1 cellular context compared by ENCODE assay signal in the genomic region with DNA sequence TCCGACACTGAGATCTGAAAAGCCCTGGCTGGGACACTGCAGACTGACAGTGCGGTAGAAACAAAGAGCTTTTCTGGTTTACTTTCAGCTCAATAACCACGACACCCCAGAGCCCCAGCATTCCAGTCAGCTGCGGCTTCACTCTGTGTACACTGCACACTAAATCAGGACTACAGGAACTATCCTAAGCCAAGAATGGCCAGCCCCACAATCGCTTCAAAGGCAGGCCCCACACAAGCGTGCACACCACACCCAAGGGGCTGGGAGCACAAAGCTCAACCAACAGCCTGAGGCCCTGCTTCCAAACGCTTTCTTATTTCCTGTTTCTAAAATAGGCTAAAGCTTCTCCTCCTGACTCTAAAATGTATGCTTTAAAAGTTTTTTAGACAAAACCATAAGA.
TF ChIP-seq lines count a peak whose summit lies in the region.

No MANE protein-coding gene starts in this region.

TF ChIP-seq in HepG2, 621 proteins besides CTCF, POLR2A, EP300 and RAD21 (continued from another document and continues in another):
- TF ChIP-seq, protein P1, sequence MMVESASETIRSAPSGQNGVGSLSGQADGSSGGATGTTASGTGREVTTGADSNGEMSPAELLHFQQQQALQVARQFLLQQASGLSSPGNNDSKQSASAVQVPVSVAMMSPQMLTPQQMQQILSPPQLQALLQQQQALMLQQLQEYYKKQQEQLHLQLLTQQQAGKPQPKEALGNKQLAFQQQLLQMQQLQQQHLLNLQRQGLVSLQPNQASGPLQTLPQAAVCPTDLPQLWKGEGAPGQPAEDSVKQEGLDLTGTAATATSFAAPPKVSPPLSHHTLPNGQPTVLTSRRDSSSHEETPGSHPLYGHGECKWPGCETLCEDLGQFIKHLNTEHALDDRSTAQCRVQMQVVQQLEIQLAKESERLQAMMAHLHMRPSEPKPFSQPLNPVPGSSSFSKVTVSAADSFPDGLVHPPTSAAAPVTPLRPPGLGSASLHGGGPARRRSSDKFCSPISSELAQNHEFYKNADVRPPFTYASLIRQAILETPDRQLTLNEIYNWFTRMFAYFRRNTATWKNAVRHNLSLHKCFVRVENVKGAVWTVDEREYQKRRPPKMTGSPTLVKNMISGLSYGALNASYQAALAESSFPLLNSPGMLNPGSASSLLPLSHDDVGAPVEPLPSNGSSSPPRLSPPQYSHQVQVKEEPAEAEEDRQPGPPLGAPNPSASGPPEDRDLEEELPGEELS (CRISPR knock-in tag; IDR thresholded peaks at IDR 0.05) = peak; percentile 78
- TF ChIP-seq ZNF652 (CRISPR knock-in tag; IDR thresholded peaks at IDR 0.05; ENCODE audit: borderline replicate concordance, low read depth) (no peak), SP140L (CRISPR knock-in tag; IDR thresholded peaks at IDR 0.05; ENCODE audit: borderline replicate concordance) (no peak), ZNF33A (CRISPR knock-in tag; IDR thresholded peaks at IDR 0.05; ENCODE audit: borderline replicate concordance) (no peak), ZNF124 (CRISPR knock-in tag; IDR thresholded peaks at IDR 0.05) (no peak), ISX (CRISPR knock-in tag; conservative IDR thresholded peaks at IDR 0.05) (no peak), KAT7 (CRISPR knock-in tag; IDR thresholded peaks at IDR 0.05; ENCODE audit: borderline replicate concordance) (no peak), HNF4G (IDR thresholded peaks at IDR 0.05; ENCODE audit: borderline replicate concordance, low read depth, low read length) (no peak), HNF4G (CRISPR knock-in tag; IDR thresholded peaks at IDR 0.05; ENCODE audit: borderline replicate concordance, low read depth) (no peak; the same call in 1 of the 2 replicates), PTBP1 (IDR thresholded peaks at IDR 0.05; ENCODE audit: low read depth, low read length, poor library complexity, severe bottlenecking) (no peak), ZKSCAN8 (CRISPR knock-in tag; IDR thresholded peaks at IDR 0.05; ENCODE audit: borderline replicate concordance) (no peak), ZNF761 (CRISPR knock-in tag; conservative IDR thresholded peaks at IDR 0.05) (no peak), YEATS4 (CRISPR knock-in tag; IDR thresholded peaks at IDR 0.05; ENCODE audit: borderline replicate concordance) (no peak), CCAR2 (optimal IDR thresholded peaks at IDR 0.05; ENCODE audit: low read depth, low read length) (no peak), HCFC1 (IDR thresholded peaks at IDR 0.05; ENCODE audit: low read depth, low read length) (no peak), FOXP1 (IDR thresholded peaks at IDR 0.05) (no peak), FOXP1 (CRISPR knock-in tag; IDR thresholded peaks at IDR 0.05) (peak; percentile 25; the same call in 1 of the 2 replicates), ZNF256 (CRISPR knock-in tag; conservative IDR thresholded peaks at IDR 0.05) (no peak), ELF3 (CRISPR knock-in tag; IDR thresholded peaks at IDR 0.05) (peak; percentile 65; the same call in 1 of the 2 replicates), NAIF1 (CRISPR knock-in tag; IDR thresholded peaks at IDR 0.05; ENCODE audit: borderline replicate concordance) (no peak), ZNF329 (CRISPR knock-in tag; IDR thresholded peaks at IDR 0.05; ENCODE audit: low read depth) (no peak), RCOR2 (CRISPR knock-in tag; IDR thresholded peaks at IDR 0.05) (no peak), JDP2 (CRISPR knock-in tag; IDR thresholded peaks at IDR 0.05; ENCODE audit: borderline replicate concordance) (no peak), NR2F2 (IDR thresholded peaks at IDR 0.05; ENCODE audit: borderline replicate concordance, low read depth) (no peak), NFKBIZ (CRISPR knock-in tag; IDR thresholded peaks at IDR 0.05) (no peak), PHF20 (CRISPR knock-in tag; IDR thresholded peaks at IDR 0.05) (no peak), NFATC3 (CRISPR knock-in tag; IDR thresholded peaks at IDR 0.05) (no peak), MAF1 (CRISPR knock-in tag; IDR thresholded peaks at IDR 0.05; ENCODE audit: borderline replicate concordance) (no peak), KDM5A (IDR thresholded peaks at IDR 0.05; ENCODE audit: borderline replicate concordance, low read length) (no peak), ZFAT (CRISPR knock-in tag; conservative IDR thresholded peaks at IDR 0.05) (no peak), ZNF10 (CRISPR knock-in tag; IDR thresholded peaks at IDR 0.05; ENCODE audit: borderline replicate concordance, low read depth) (no peak)
- TF ChIP-seq, protein P2, sequence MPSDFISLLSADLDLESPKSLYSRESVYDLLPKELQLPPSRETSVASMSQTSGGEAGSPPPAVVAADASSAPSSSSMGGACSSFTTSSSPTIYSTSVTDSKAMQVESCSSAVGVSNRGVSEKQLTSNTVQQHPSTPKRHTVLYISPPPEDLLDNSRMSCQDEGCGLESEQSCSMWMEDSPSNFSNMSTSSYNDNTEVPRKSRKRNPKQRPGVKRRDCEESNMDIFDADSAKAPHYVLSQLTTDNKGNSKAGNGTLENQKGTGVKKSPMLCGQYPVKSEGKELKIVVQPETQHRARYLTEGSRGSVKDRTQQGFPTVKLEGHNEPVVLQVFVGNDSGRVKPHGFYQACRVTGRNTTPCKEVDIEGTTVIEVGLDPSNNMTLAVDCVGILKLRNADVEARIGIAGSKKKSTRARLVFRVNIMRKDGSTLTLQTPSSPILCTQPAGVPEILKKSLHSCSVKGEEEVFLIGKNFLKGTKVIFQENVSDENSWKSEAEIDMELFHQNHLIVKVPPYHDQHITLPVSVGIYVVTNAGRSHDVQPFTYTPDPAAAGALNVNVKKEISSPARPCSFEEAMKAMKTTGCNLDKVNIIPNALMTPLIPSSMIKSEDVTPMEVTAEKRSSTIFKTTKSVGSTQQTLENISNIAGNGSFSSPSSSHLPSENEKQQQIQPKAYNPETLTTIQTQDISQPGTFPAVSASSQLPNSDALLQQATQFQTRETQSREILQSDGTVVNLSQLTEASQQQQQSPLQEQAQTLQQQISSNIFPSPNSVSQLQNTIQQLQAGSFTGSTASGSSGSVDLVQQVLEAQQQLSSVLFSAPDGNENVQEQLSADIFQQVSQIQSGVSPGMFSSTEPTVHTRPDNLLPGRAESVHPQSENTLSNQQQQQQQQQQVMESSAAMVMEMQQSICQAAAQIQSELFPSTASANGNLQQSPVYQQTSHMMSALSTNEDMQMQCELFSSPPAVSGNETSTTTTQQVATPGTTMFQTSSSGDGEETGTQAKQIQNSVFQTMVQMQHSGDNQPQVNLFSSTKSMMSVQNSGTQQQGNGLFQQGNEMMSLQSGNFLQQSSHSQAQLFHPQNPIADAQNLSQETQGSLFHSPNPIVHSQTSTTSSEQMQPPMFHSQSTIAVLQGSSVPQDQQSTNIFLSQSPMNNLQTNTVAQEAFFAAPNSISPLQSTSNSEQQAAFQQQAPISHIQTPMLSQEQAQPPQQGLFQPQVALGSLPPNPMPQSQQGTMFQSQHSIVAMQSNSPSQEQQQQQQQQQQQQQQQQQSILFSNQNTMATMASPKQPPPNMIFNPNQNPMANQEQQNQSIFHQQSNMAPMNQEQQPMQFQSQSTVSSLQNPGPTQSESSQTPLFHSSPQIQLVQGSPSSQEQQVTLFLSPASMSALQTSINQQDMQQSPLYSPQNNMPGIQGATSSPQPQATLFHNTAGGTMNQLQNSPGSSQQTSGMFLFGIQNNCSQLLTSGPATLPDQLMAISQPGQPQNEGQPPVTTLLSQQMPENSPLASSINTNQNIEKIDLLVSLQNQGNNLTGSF (CRISPR knock-in tag; IDR thresholded peaks at IDR 0.05) = no peak
- TF ChIP-seq, protein P3, sequence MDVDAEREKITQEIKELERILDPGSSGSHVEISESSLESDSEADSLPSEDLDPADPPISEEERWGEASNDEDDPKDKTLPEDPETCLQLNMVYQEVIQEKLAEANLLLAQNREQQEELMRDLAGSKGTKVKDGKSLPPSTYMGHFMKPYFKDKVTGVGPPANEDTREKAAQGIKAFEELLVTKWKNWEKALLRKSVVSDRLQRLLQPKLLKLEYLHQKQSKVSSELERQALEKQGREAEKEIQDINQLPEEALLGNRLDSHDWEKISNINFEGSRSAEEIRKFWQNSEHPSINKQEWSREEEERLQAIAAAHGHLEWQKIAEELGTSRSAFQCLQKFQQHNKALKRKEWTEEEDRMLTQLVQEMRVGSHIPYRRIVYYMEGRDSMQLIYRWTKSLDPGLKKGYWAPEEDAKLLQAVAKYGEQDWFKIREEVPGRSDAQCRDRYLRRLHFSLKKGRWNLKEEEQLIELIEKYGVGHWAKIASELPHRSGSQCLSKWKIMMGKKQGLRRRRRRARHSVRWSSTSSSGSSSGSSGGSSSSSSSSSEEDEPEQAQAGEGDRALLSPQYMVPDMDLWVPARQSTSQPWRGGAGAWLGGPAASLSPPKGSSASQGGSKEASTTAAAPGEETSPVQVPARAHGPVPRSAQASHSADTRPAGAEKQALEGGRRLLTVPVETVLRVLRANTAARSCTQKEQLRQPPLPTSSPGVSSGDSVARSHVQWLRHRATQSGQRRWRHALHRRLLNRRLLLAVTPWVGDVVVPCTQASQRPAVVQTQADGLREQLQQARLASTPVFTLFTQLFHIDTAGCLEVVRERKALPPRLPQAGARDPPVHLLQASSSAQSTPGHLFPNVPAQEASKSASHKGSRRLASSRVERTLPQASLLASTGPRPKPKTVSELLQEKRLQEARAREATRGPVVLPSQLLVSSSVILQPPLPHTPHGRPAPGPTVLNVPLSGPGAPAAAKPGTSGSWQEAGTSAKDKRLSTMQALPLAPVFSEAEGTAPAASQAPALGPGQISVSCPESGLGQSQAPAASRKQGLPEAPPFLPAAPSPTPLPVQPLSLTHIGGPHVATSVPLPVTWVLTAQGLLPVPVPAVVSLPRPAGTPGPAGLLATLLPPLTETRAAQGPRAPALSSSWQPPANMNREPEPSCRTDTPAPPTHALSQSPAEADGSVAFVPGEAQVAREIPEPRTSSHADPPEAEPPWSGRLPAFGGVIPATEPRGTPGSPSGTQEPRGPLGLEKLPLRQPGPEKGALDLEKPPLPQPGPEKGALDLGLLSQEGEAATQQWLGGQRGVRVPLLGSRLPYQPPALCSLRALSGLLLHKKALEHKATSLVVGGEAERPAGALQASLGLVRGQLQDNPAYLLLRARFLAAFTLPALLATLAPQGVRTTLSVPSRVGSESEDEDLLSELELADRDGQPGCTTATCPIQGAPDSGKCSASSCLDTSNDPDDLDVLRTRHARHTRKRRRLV (CRISPR knock-in tag; IDR thresholded peaks at IDR 0.05) = no peak
- TF ChIP-seq, protein P4, sequence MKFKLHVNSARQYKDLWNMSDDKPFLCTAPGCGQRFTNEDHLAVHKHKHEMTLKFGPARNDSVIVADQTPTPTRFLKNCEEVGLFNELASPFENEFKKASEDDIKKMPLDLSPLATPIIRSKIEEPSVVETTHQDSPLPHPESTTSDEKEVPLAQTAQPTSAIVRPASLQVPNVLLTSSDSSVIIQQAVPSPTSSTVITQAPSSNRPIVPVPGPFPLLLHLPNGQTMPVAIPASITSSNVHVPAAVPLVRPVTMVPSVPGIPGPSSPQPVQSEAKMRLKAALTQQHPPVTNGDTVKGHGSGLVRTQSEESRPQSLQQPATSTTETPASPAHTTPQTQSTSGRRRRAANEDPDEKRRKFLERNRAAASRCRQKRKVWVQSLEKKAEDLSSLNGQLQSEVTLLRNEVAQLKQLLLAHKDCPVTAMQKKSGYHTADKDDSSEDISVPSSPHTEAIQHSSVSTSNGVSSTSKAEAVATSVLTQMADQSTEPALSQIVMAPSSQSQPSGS (CRISPR knock-in tag; IDR thresholded peaks at IDR 0.05) = no peak
- TF ChIP-seq, protein P5, sequence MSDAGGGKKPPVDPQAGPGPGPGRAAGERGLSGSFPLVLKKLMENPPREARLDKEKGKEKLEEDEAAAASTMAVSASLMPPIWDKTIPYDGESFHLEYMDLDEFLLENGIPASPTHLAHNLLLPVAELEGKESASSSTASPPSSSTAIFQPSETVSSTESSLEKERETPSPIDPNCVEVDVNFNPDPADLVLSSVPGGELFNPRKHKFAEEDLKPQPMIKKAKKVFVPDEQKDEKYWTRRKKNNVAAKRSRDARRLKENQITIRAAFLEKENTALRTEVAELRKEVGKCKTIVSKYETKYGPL (CRISPR knock-in tag; IDR thresholded peaks at IDR 0.05) = no peak
- TF ChIP-seq, protein P6, sequence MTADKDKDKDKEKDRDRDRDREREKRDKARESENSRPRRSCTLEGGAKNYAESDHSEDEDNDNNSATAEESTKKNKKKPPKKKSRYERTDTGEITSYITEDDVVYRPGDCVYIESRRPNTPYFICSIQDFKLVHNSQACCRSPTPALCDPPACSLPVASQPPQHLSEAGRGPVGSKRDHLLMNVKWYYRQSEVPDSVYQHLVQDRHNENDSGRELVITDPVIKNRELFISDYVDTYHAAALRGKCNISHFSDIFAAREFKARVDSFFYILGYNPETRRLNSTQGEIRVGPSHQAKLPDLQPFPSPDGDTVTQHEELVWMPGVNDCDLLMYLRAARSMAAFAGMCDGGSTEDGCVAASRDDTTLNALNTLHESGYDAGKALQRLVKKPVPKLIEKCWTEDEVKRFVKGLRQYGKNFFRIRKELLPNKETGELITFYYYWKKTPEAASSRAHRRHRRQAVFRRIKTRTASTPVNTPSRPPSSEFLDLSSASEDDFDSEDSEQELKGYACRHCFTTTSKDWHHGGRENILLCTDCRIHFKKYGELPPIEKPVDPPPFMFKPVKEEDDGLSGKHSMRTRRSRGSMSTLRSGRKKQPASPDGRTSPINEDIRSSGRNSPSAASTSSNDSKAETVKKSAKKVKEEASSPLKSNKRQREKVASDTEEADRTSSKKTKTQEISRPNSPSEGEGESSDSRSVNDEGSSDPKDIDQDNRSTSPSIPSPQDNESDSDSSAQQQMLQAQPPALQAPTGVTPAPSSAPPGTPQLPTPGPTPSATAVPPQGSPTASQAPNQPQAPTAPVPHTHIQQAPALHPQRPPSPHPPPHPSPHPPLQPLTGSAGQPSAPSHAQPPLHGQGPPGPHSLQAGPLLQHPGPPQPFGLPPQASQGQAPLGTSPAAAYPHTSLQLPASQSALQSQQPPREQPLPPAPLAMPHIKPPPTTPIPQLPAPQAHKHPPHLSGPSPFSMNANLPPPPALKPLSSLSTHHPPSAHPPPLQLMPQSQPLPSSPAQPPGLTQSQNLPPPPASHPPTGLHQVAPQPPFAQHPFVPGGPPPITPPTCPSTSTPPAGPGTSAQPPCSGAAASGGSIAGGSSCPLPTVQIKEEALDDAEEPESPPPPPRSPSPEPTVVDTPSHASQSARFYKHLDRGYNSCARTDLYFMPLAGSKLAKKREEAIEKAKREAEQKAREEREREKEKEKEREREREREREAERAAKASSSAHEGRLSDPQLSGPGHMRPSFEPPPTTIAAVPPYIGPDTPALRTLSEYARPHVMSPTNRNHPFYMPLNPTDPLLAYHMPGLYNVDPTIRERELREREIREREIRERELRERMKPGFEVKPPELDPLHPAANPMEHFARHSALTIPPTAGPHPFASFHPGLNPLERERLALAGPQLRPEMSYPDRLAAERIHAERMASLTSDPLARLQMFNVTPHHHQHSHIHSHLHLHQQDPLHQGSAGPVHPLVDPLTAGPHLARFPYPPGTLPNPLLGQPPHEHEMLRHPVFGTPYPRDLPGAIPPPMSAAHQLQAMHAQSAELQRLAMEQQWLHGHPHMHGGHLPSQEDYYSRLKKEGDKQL (CRISPR knock-in tag; IDR thresholded peaks at IDR 0.05; ENCODE audit: low read depth) = no peak
